In the genomic region with DNA sequence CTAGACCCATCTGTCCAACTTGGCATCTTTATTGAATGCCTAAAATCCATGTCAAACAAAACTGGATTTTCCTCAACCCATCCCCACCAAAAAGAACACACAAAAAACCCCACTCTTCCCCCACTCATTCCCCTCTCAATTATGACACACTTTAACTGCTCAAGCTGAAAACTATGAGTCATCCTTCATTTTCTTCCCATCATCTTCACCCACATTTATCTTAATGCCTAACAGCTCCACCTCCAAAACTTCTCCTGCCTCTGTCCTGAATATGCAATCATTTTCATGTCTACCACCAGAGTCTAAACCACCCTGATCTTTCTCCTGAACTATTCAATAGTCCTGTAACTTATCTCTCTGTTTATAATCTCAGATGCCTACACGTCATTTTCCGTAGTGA, we compare ENCODE assay signal across 1 cellular context.
TF ChIP-seq lines count a peak whose summit lies in the region.

No MANE protein-coding gene starts in this region.

TF ChIP-seq in HepG2, 621 proteins besides CTCF, POLR2A, EP300 and RAD21 (continued from another document):
- TF ChIP-seq, protein P1, sequence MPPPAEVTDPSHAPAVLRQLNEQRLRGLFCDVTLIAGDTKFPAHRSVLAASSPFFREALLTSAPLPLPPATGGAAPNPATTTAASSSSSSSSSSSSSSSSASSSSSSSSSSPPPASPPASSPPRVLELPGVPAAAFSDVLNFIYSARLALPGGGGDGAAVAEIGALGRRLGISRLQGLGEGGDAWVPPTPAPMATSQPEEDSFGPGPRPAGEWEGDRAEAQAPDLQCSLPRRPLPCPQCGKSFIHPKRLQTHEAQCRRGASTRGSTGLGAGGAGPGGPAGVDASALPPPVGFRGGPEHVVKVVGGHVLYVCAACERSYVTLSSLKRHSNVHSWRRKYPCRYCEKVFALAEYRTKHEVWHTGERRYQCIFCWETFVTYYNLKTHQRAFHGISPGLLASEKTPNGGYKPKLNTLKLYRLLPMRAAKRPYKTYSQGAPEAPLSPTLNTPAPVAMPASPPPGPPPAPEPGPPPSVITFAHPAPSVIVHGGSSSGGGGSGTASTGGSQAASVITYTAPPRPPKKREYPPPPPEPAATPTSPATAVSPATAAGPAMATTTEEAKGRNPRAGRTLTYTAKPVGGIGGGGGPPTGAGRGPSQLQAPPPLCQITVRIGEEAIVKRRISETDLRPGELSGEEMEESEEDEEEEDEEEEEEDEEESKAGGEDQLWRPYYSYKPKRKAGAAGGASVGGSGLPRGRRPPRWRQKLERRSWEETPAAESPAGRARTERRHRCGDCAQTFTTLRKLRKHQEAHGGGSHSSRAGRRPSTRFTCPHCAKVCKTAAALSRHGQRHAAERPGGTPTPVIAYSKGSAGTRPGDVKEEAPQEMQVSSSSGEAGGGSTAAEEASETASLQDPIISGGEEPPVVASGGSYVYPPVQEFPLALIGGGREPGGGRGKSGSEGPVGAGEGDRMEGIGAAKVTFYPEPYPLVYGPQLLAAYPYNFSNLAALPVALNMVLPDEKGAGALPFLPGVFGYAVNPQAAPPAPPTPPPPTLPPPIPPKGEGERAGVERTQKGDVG (CRISPR knock-in tag; IDR thresholded peaks at IDR 0.05; ENCODE audit: borderline replicate concordance), result no peak
